In the genomic region with DNA sequence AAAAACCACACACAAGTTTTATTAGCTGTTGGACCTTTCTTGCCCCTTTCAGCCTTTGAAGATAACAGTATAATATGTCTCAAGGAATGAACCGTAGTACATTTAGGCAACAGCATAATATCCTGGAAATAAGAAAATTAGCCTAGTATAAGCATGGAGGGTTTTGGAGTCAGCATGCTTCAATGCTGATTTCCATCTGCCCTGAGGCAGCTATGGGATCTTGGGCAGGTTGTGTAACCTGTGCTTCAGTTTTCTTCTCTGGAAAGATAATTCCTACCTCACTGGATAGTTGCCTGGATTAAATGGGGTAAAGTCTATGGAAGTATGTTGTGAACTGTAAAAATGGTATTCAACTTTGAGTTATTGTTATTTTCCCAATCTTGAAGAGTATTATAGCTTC, we compare ENCODE assay signal across 1 cellular context.
TF ChIP-seq lines count a peak whose summit lies in the region.

No MANE protein-coding gene starts in this region.

TF ChIP-seq in A549, 52 proteins besides CTCF, POLR2A, EP300 and RAD21 (continued from another document):
- TF ChIP-seq, protein P1, sequence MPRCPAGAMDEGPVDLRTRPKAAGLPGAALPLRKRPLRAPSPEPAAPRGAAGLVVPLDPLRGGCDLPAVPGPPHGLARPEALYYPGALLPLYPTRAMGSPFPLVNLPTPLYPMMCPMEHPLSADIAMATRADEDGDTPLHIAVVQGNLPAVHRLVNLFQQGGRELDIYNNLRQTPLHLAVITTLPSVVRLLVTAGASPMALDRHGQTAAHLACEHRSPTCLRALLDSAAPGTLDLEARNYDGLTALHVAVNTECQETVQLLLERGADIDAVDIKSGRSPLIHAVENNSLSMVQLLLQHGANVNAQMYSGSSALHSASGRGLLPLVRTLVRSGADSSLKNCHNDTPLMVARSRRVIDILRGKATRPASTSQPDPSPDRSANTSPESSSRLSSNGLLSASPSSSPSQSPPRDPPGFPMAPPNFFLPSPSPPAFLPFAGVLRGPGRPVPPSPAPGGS (IDR thresholded peaks at IDR 0.05), result no peak
- TF ChIP-seq, protein P2, sequence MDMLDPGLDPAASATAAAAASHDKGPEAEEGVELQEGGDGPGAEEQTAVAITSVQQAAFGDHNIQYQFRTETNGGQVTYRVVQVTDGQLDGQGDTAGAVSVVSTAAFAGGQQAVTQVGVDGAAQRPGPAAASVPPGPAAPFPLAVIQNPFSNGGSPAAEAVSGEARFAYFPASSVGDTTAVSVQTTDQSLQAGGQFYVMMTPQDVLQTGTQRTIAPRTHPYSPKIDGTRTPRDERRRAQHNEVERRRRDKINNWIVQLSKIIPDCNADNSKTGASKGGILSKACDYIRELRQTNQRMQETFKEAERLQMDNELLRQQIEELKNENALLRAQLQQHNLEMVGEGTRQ (IDR thresholded peaks at IDR 0.05), result no peak
- TF ChIP-seq CEBPB (IDR thresholded peaks at IDR 0.05), result no peak
- no peak for TF ChIP-seq MAX (IDR thresholded peaks at IDR 0.05)
- TF ChIP-seq JUNB (IDR thresholded peaks at IDR 0.05), result no peak
- no peak for TF ChIP-seq RNF2 (IDR thresholded peaks at IDR 0.05; ENCODE audit: borderline replicate concordance, low read depth)
- no peak for TF ChIP-seq HEYL (CRISPR knock-in tag; IDR thresholded peaks at IDR 0.05)
- no peak for TF ChIP-seq ZFP36 (IDR thresholded peaks at IDR 0.05; ENCODE audit: borderline replicate concordance, partially characterized antibody)
- no peak for TF ChIP-seq TP53 (CRISPR knock-in tag; IDR thresholded peaks at IDR 0.05)
- no peak for TF ChIP-seq JUN (IDR thresholded peaks at IDR 0.05)
- TF ChIP-seq, protein P3, sequence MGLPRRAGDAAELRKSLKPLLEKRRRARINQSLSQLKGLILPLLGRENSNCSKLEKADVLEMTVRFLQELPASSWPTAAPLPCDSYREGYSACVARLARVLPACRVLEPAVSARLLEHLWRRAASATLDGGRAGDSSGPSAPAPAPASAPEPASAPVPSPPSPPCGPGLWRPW (IDR thresholded peaks at IDR 0.05), result no peak
- TF ChIP-seq BHLHE40 (IDR thresholded peaks at IDR 0.05; ENCODE audit: low read depth, low read length), result no peak
- TF ChIP-seq RFX5 (IDR thresholded peaks at IDR 0.05), result no peak
- TF ChIP-seq MAFK (IDR thresholded peaks at IDR 0.05; ENCODE audit: partially characterized antibody), result no peak
- TF ChIP-seq MYC (IDR thresholded peaks at IDR 0.05; ENCODE audit: borderline replicate concordance, low read length), result no peak
